ENCODE assay signal across 1 cellular context in the genomic region with DNA sequence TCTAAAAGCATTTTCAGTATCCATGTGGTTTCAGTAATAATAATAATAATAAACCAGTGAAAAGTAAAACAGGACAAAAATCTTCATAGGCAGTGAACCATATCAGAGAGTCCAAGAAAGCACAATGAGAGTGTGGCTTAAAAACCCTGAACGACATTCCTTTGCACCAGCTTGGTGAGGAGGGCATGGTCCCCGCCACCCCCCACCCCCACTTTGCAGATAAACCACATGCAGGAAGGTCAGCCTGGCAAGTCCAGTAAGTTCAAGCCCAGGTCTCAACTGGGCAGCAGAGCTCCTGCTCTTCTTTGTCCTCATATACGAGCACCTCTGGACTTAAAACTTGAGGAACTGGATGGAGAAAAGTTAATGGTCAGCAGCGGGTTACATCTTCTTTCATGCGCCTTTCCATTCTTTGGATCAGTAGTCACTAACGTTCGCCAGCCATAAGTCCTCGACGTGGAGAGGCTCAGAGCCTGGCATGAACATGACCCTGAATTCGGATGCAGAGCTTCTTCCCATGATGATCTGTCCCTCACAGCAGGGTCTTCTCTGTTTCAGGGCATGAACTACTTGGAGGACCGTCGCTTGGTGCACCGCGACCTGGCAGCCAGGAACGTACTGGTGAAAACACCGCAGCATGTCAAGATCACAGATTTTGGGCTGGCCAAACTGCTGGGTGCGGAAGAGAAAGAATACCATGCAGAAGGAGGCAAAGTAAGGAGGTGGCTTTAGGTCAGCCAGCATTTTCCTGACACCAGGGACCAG.
TF ChIP-seq lines count a peak whose summit lies in the region.

No MANE protein-coding gene starts in this region.

TF ChIP-seq in WTC11, 78 proteins besides CTCF, POLR2A, EP300 and RAD21 (continued from another document):
- TF ChIP-seq ERG (CRISPR knock-in tag; IDR thresholded peaks at IDR 0.05) (no peak), SOX15 (CRISPR knock-in tag; IDR thresholded peaks at IDR 0.05) (no peak), ZNF263 (CRISPR knock-in tag; IDR thresholded peaks at IDR 0.05; ENCODE audit: low read depth) (no peak), E2F5 (CRISPR knock-in tag; IDR thresholded peaks at IDR 0.05) (no peak), MLX (CRISPR knock-in tag; IDR thresholded peaks at IDR 0.05) (no peak)
